ENCODE assay signal across 34 cellular contexts in genomic region chr16:2700786-2701185, GRCh38.
"Had no signal": no experiment of that assay in that cellular context is flagged by ENCODE, and none has a peak within 500 bp of the region (broad histone marks: within the 10 kb centered on the region; RNA-seq: fewer than 3 reads in every experiment).

No MANE protein-coding gene starts in this region.

- H3K9me3 ChIP-seq: adrenal gland, body of pancreas, breast epithelium had no signal

- H3K27ac ChIP-seq: adrenal gland, body of pancreas, brain microvascular endothelial cell, breast epithelium, VCaP had no signal

- H3K4me3 ChIP-seq: adrenal gland, body of pancreas, breast epithelium had no signal

- H3K4me1 ChIP-seq: body of pancreas had no signal

- DNase-seq: activated B cell treated with CpG ODN at 0.5 μM for 24 hours; activated CD4-positive, alpha-beta memory T cell treated with anti-CD3 and anti-CD28 coated beads for 36 hours; activated CD4-positive, alpha-beta T cell treated with anti-CD3 and anti-CD28 coated beads for 4 hours; activated CD4-positive, alpha-beta T cell treated with anti-CD3 and anti-CD28 coated beads, Interleukin-2, amount 10 ng/mL, durations not matched to agents 24 days and 14 days; activated CD4-positive, alpha-beta T cell treated with anti-CD3 and anti-CD28 coated beads, Interleukin-2, amount 50 U/mL, for 1 hour; activated CD4-positive, alpha-beta T cell treated with anti-CD3 and anti-CD28 coated beads, Interleukin-2, amount 50 U/mL, for 4 hours; activated CD4-positive, CD25-positive, alpha-beta regulatory T cell treated with anti-CD3 and anti-CD28 coated beads, Interleukin-2, amount 50 U/mL, for 72 hours; activated CD8-positive, alpha-beta memory T cell treated with anti-CD3 and anti-CD28 coated beads, Interleukin-2, amount 50 U/mL, for 4 hours; activated CD8-positive, alpha-beta T cell treated with anti-CD3 and anti-CD28 coated beads for 36 hours; activated effector memory CD4-positive, alpha-beta T cell treated with anti-CD3 and anti-CD28 coated beads, Interleukin-2, amount 50 U/mL, for 16 hours; activated gamma-delta T cell treated with Interleukin-2 at 50 U/mL for 16 hours; activated naive CD4-positive, alpha-beta T cell; activated naive CD4-positive, alpha-beta T cell treated with anti-CD3 and anti-CD28 coated beads for 36 hours; activated naive CD4-positive, alpha-beta T cell treated with anti-CD3 and anti-CD28 coated beads, Interleukin-2, amount 50 U/mL, for 16 hours; activated naive CD8-positive, alpha-beta T cell treated with anti-CD3 and anti-CD28 coated beads for 36 hours; activated T-cell treated with anti-CD3 and anti-CD28 coated beads for 4 hours; activated T-cell treated with anti-CD3 and anti-CD28 coated beads, Interleukin-2, amount 50 U/mL, for 1 hour; activated T-cell treated with anti-CD3 and anti-CD28 coated beads, Interleukin-2, amount 50 U/mL, for 4 hours; activated T-cell treated with anti-CD3 and anti-CD28 coated beads, Interleukin-2, amount 50 U/mL, for 72 hours; adrenal gland; amniotic stem cell; aorta; body of pancreas; brain microvascular endothelial cell; central memory CD4-positive, alpha-beta T cell; T-helper 1 cell; T-helper 2 cell; T-helper 9 cell had no signal

- H3K27me3 ChIP-seq: adrenal gland, body of pancreas, brain microvascular endothelial cell, breast epithelium had no signal

- FAIRE-seq: astrocyte, TTC549 had no signal

- ATAC-seq: activated CD8-positive, alpha-beta T cell treated with anti-CD3 and anti-CD28 coated beads for 36 hours; activated naive CD4-positive, alpha-beta T cell treated with anti-CD3 and anti-CD28 coated beads, Interleukin-2, amount 50 U/mL, for 72 hours; activated T-cell treated with anti-CD3 and anti-CD28 coated beads, Interleukin-2, amount 50 U/mL, for 4 hours; activated T-cell treated with anti-CD3 and anti-CD28 coated beads, Interleukin-2, amount 50 U/mL, for 72 hours; activated T-helper 17 cell treated with anti-CD3 and anti-CD28 coated beads, Interleukin-2, amount 50 U/mL, for 72 hours; body of pancreas had no signal
